ENCODE assay signal across 8 cellular contexts in genomic region chr12:6229823-6230222, GRCh38. TPM values are rescaled to one million over a fixed set of nuclear protein-coding genes. Genes with fewer than 3 reads are reported as not detected.
DNase-seq lines count a peak whose midpoint lies in the region; ATAC-seq and TF ChIP-seq lines count a peak whose summit lies in the region.

No MANE protein-coding gene starts in this region.

- H3K27ac ChIP-seq in ACC112 (ENCODE audit: low read depth, low read length) (peak overlapping the region; percentile 77), caudate nucleus (ENCODE audit: low read depth, low read length) (peak overlapping the region; percentile 95), mesodermal cell (ENCODE audit: low read depth, low read length, severe bottlenecking) (peak overlapping the region; percentile 67), upper lobe of left lung (peak overlapping the region; percentile 78 to 84 (median 84))
- H3K27ac ChIP-seq in effector memory CD4-positive, alpha-beta T cell (ENCODE audit: insufficient read depth, low read length, poor library complexity, severe bottlenecking) = no peak overlapping the region

- H3K36me3 ChIP-seq in ACC112 (ENCODE audit: insufficient read depth, low read length) (no peaks in the 10 kb centered on the region), mesodermal cell (ENCODE audit: control insufficient read depth, insufficient read depth, low read length) (peaks cover 11% of the 10 kb centered on the region), upper lobe of left lung (peaks cover 0 to 46% (median 13%) of the 10 kb centered on the region in 4 donors)
- no peaks in the 10 kb centered on the region for H3K36me3 ChIP-seq in effector memory CD4-positive, alpha-beta T cell (ENCODE audit: control insufficient read depth, insufficient read depth, low read length)

- no peak for TF ChIP-seq CTCF in upper lobe of left lung (IDR thresholded peaks at IDR 0.05)

- peak in 1 of 4 donors; percentile 57 for TF ChIP-seq EP300 in upper lobe of left lung (IDR thresholded peaks at IDR 0.05)

- H3K79me2 ChIP-seq in ACC112 (ENCODE audit: control insufficient read depth, insufficient read depth, low read length, unreplicated experiment) = no peaks in the 10 kb centered on the region

- H3K4me1 ChIP-seq in ACC112 (ENCODE audit: control insufficient read depth, insufficient read depth, low read length, unreplicated experiment) (peaks cover 46% of the 10 kb centered on the region), mesodermal cell (ENCODE audit: control insufficient read depth, insufficient read depth, low read length, poor library complexity, severe bottlenecking) (peaks cover 43% of the 10 kb centered on the region), upper lobe of left lung (peaks cover 70 to 97% (median 83%) of the 10 kb centered on the region in 4 donors)
- H3K4me1 ChIP-seq in effector memory CD4-positive, alpha-beta T cell (ENCODE audit: control insufficient read depth, insufficient read depth, low read length, poor library complexity, severe bottlenecking) = peaks cover 6% of the 10 kb centered on the region

- H2AFZ ChIP-seq in ACC112 (ENCODE audit: low read length, unreplicated experiment) = peak overlapping the region; percentile 96

- H3K9me3 ChIP-seq in mesodermal cell (ENCODE audit: control insufficient read depth, low read length) (no peaks in the 10 kb centered on the region), upper lobe of left lung (no peaks in the 10 kb centered on the region)
- H3K9me3 ChIP-seq in effector memory CD4-positive, alpha-beta T cell (ENCODE audit: control insufficient read depth, low read length) = no peaks in the 10 kb centered on the region

- H3K4me3 ChIP-seq in ACC112 (ENCODE audit: low read depth, low read length) (peak overlapping the region; percentile 35; the same call in 1 of the 2 replicates), mesodermal cell (ENCODE audit: extremely low read depth, insufficient read depth, low read length, poor library complexity, severe bottlenecking) (no peak overlapping the region), upper lobe of left lung (no peak overlapping the region)
- H3K4me3 ChIP-seq in effector memory CD4-positive, alpha-beta T cell (ENCODE audit: insufficient read depth, low read depth, low read length, poor library complexity, severe bottlenecking) = no peak overlapping the region

- peak; percentile 52 to 77 for ATAC-seq in upper lobe of left lung (ENCODE audit: low FRiP score in 2 of 2)
- ATAC-seq in HG02798 (IDR thresholded peaks at IDR 0.05; ENCODE audit: poor library complexity, unreplicated experiment) = no peak
- no peak for ATAC-seq in GM19452 (IDR thresholded peaks at IDR 0.05; ENCODE audit: unreplicated experiment)

- no peak for TF ChIP-seq POLR2A in upper lobe of left lung (IDR thresholded peaks at IDR 0.05)

- DNase-seq in NCI-H526 (lab: John Stamatoyannopoulos, UW) (peak; percentile 68 to 70), caudate nucleus (lab: John Stamatoyannopoulos, UW) (peak in 47 of 61 donors; percentile 18 to 78 (median 55)), upper lobe of left lung (peak in 1 of 2 donors; percentile 72)
- no peak for DNase-seq in effector memory CD4-positive, alpha-beta T cell

- H3K27me3 ChIP-seq in ACC112 (ENCODE audit: insufficient read depth, low read length) = no peaks in the 10 kb centered on the region
- no peaks in the 10 kb centered on the region for H3K27me3 ChIP-seq in upper lobe of left lung
- H3K27me3 ChIP-seq in effector memory CD4-positive, alpha-beta T cell (replicated peaks; ENCODE audit: control insufficient read depth, insufficient read depth, low read length, poor library complexity, severe bottlenecking) = no peaks in the 10 kb centered on the region

- WGBS in mesodermal cell (ENCODE audit: insufficient coverage in 2 of 2), 2 experiments = 87 to 96% methylated on average over 8 of the region's 9 CpGs
- 17 to 45% methylated on average over 8 to 9 of the region's 9 CpGs for WGBS in upper lobe of left lung, 2 donors

RNA-seq across cellular contexts. Expression of gene CD9, which starts 29.6 kb away (rescaled TPM):
- 83.6 TPM for polyA plus RNA-seq in mesodermal cell (2013, experiment 1 of 2)
- polyA plus RNA-seq in mesodermal cell (2013, experiment 2 of 2) = 66.9 TPM
- total RNA-seq in upper lobe of left lung = 100 to 1,000 TPM in 5 of 6 donors, 10 to 100 TPM in 1; 96.4 to 716 (median 484) TPM

Comparison
In these comparisons a context has a peak if more than half of its experiments do, and no peak if none do; other contexts are left out.
1. DNase-seq: peak in NCI-H526 (2 of 2) and caudate nucleus (47 of 61); none in effector memory CD4-positive, alpha-beta T cell (0 of 3).
2. ATAC-seq: peak in upper lobe of left lung (2 of 2); none in HG02798 (single experiment) and GM19452 (single experiment).